ENCODE assay signal across 26 cellular contexts in the genomic region with DNA sequence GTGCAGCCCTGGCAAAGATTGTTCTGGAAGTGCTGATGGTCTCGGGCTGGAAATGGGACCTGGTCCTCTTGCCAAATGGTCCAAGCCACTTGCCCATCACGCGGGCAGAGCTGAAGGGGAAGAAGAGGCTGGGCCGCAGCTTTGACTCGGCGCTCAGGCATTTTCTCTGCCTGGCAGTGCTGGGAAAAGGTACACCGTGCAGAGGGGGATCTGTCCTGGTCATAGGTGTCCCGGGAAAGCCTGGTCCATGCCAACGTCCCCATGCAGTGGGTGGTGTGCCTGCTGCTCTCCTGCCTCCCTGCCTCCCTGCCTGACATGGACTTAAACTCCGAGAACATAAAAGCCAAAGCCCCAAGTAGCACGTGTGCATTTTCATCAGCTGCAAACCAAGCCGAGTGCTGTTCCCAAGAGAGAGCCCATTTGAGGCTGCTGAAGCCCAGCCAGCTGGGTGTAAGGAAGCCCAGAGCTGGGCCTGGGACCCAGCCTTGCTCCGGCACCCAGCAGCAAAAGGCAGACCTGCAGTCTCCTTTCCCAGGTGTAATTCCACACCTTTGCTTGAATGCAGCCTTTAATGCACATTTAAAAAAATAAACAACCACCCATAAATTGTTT.
"Had no signal": no experiment of that assay in that cellular context is flagged by ENCODE, and none has a peak within 500 bp of the region (broad histone marks: within the 10 kb centered on the region; RNA-seq: fewer than 3 reads in every experiment).

No MANE protein-coding gene starts in this region.

- H3K27me3 Mint-ChIP-seq: memory B cell; stimulated activated naive CD8-positive, alpha-beta T cell treated with anti-CD3 and anti-CD28 coated beads, Interleukin-15, Interleukin-2, amounts not matched to agents 100 ng/mL and 50 ng/mL, for 24 hours had no signal

- H2AFZ ChIP-seq: hepatocyte, neural progenitor cell had no signal

- H3K4me3 ChIP-seq: coronary artery, esophagus muscularis mucosa, gastroesophageal sphincter, heart left ventricle, hepatocyte, lung, neural progenitor cell, ovary, psoas muscle, sigmoid colon, thoracic aorta, tibial nerve, upper lobe of right lung, uterus had no signal

- H3K4me2 ChIP-seq: hepatocyte, neural progenitor cell had no signal

- H3K79me2 ChIP-seq: hepatocyte had no signal

- H3K9me3 Mint-ChIP-seq: natural killer cell treated with Interleukin-12 subunit alpha and Interleukin-12 subunit beta and Interleukin-15 and Interleukin-18, amount 100 ng/mL, for 72 hours had no signal

- H3K9ac ChIP-seq: neural progenitor cell had no signal

- H3K36me3 Mint-ChIP-seq: memory B cell; natural killer cell treated with Interleukin-12 subunit alpha and Interleukin-12 subunit beta and Interleukin-15 and Interleukin-18, amount 100 ng/mL, for 72 hours; neural progenitor cell; stimulated activated naive B cell treated with anti-CD40 and anti-IgM and Interleukin-4, amounts not matched to agents 10 μg/mL and 1 μg/mL and 100 μg/mL, for 72 hours had no signal

- H3K27me3 ChIP-seq: foreskin keratinocyte, hepatocyte, neural progenitor cell, ovary, upper lobe of right lung, uterus had no signal

- H3K27ac Mint-ChIP-seq: memory B cell; natural killer cell treated with Interleukin-12 subunit alpha and Interleukin-12 subunit beta and Interleukin-15 and Interleukin-18, amount 100 ng/mL, for 72 hours; neural progenitor cell; stimulated activated naive B cell treated with anti-CD40 and anti-IgM and Interleukin-4, amounts not matched to agents 10 μg/mL and 1 μg/mL and 100 μg/mL, for 72 hours; stimulated activated naive CD8-positive, alpha-beta T cell treated with anti-CD3 and anti-CD28 coated beads, Interleukin-15, Interleukin-2, amounts not matched to agents 100 ng/mL and 50 ng/mL, for 24 hours had no signal

- H3K27ac ChIP-seq: coronary artery, esophagus muscularis mucosa, foreskin keratinocyte, gastroesophageal sphincter, heart left ventricle, hepatocyte, neural progenitor cell, ovary, psoas muscle, sigmoid colon, thoracic aorta, tibial nerve, upper lobe of right lung, uterus had no signal

- H3K4me3 Mint-ChIP-seq: memory B cell; natural killer cell treated with Interleukin-12 subunit alpha and Interleukin-12 subunit beta and Interleukin-15 and Interleukin-18, amount 100 ng/mL, for 72 hours; neural progenitor cell; stimulated activated naive B cell treated with anti-CD40 and anti-IgM and Interleukin-4, amounts not matched to agents 10 μg/mL and 1 μg/mL and 100 μg/mL, for 72 hours; stimulated activated naive CD8-positive, alpha-beta T cell treated with anti-CD3 and anti-CD28 coated beads, Interleukin-15, Interleukin-2, amounts not matched to agents 100 ng/mL and 50 ng/mL, for 24 hours had no signal

- H3K9me3 ChIP-seq: esophagus muscularis mucosa, ovary, psoas muscle, sigmoid colon, thoracic aorta, upper lobe of right lung, uterus had no signal

- H3K4me1 Mint-ChIP-seq: stimulated activated naive B cell treated with anti-CD40 and anti-IgM and Interleukin-4, amounts not matched to agents 10 μg/mL and 1 μg/mL and 100 μg/mL, for 72 hours had no signal

- DNase-seq: dermis blood vessel endothelial cell; effector memory CD4-positive, alpha-beta T cell; foreskin keratinocyte; heart left ventricle; nucleus accumbens; psoas muscle; right cardiac atrium; sigmoid colon; stimulated activated CD4-positive, alpha-beta T cell treated with anti-CD3 and anti-CD28 coated beads, Interleukin-15, amount 100 ng/mL, for 24 hours; stimulated activated CD4-positive, alpha-beta T cell treated with anti-CD3 and anti-CD28 coated beads, Interleukin-2, amount 100 ng/mL, for 48 hours; stimulated activated naive B cell treated with anti-CD40 and anti-IgM and Interleukin-4, amounts not matched to agents 10 μg/mL and 1 μg/mL and 100 μg/mL, for 72 hours; upper lobe of right lung; uterus had no signal

- ATAC-seq: foreskin keratinocyte; gastroesophageal sphincter; heart left ventricle; left lobe of liver; natural killer cell treated with Interleukin-12 subunit alpha and Interleukin-12 subunit beta and Interleukin-15 and Interleukin-18, amount 100 ng/mL, for 72 hours; psoas muscle; right cardiac atrium; stimulated activated naive B cell treated with anti-CD40 and anti-IgM and Interleukin-4, amounts not matched to agents 10 μg/mL and 1 μg/mL and 100 μg/mL, for 72 hours; upper lobe of right lung had no signal

- H3K4me1 ChIP-seq: esophagus muscularis mucosa, foreskin keratinocyte, gastroesophageal sphincter, heart left ventricle, neural progenitor cell, psoas muscle, sigmoid colon, tibial nerve, upper lobe of right lung, uterus had no signal

- H3K36me3 ChIP-seq: esophagus muscularis mucosa, gastroesophageal sphincter, heart left ventricle, neural progenitor cell, ovary, sigmoid colon, thoracic aorta, tibial nerve, upper lobe of right lung, uterus had no signal
